ENCODE assay signal across 1 cellular context in the genomic region with DNA sequence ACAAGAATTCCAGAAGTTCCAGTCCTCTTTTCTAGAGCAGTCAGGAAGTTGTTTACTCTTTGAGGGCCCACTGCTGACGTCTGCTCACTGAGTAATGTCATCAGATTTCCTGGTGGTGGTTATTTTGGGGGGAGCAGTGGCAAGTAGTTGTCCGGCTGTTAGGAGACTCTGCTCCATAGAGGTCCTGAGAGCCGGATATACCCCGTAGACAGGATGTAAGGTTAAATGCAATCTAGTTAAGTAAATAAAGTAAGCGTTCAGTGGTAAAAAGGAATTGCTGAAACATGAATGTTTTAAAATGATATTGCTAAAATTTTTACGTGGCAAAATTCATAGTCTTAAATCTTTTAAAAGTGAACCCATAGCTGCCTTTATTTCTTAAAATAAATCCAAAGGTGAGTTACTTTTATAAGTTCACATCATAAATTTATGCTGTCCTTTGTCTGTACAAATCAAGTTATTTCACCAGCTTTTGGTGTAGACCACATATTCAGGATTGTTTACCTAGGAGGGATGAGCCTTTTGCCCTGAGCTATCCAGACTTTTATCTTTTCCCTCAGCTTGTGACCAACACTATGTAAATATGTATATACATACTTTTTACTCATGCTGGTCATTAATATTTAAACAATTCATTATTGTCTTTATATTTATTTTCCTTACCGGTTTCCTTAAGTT.
A peak's percentile ranks its signal among the peaks of the same experiment; 100 is the strongest.
TF ChIP-seq lines count a peak whose summit lies in the region.

No MANE protein-coding gene starts in this region.

TF ChIP-seq in HepG2, 621 proteins besides CTCF, POLR2A, EP300 and RAD21 (continued from another document and continues in another):
- TF ChIP-seq THYN1 (CRISPR knock-in tag; IDR thresholded peaks at IDR 0.05; ENCODE audit: borderline replicate concordance, low read depth) (no peak), TGIF2 (CRISPR knock-in tag; IDR thresholded peaks at IDR 0.05) (no peak), HOXA7 (CRISPR knock-in tag; IDR thresholded peaks at IDR 0.05) (no peak), ZFP1 (CRISPR knock-in tag; IDR thresholded peaks at IDR 0.05) (0 out of 2 replicates have a peak, but pooled peaks have one; percentile 15), SMC3 (IDR thresholded peaks at IDR 0.05; ENCODE audit: low read length) (no peak), ZNF205 (CRISPR knock-in tag; IDR thresholded peaks at IDR 0.05) (no peak), SP1 (IDR thresholded peaks at IDR 0.05) (no peak), SP1 (CRISPR knock-in tag; IDR thresholded peaks at IDR 0.05) (no peak), ZNF562 (CRISPR knock-in tag; IDR thresholded peaks at IDR 0.05; ENCODE audit: borderline replicate concordance) (no peak), ZNF446 (CRISPR knock-in tag; IDR thresholded peaks at IDR 0.05) (no peak), ZNF792 (CRISPR knock-in tag; IDR thresholded peaks at IDR 0.05) (0 out of 2 replicates have a peak, but pooled peaks have one; percentile 39), FIP1L1 (IDR thresholded peaks at IDR 0.05; ENCODE audit: borderline replicate concordance, insufficient read depth, low read depth, low read length) (no peak), GATAD2A (CRISPR knock-in tag; IDR thresholded peaks at IDR 0.05) (peak; percentile 78), SNAPC2 (CRISPR knock-in tag; IDR thresholded peaks at IDR 0.05) (no peak), NFRKB (IDR thresholded peaks at IDR 0.05) (no peak), ZNF224 (CRISPR knock-in tag; IDR thresholded peaks at IDR 0.05) (no peak), DR1 (CRISPR knock-in tag; IDR thresholded peaks at IDR 0.05) (no peak), ZFP36 (IDR thresholded peaks at IDR 0.05; ENCODE audit: borderline replicate concordance, low read depth, low read length, partially characterized antibody) (peak; percentile 60), CREM (IDR thresholded peaks at IDR 0.05) (peak; percentile 78), CREM (CRISPR knock-in tag; IDR thresholded peaks at IDR 0.05) (no peak), GATA4 (IDR thresholded peaks at IDR 0.05; ENCODE audit: borderline replicate concordance, low read depth) (peak; percentile 33; the same call in 1 of the 2 replicates), ZNF839 (CRISPR knock-in tag; IDR thresholded peaks at IDR 0.05; ENCODE audit: borderline replicate concordance) (no peak), FOXK2 (IDR thresholded peaks at IDR 0.05) (0 out of 2 replicates have a peak, but pooled peaks have one; percentile 14), ZNF781 (CRISPR knock-in tag; IDR thresholded peaks at IDR 0.05; ENCODE audit: borderline replicate concordance, not compliant biosample characterization) (no peak), AHR (CRISPR knock-in tag; IDR thresholded peaks at IDR 0.05) (no peak)
- TF ChIP-seq, protein P1, sequence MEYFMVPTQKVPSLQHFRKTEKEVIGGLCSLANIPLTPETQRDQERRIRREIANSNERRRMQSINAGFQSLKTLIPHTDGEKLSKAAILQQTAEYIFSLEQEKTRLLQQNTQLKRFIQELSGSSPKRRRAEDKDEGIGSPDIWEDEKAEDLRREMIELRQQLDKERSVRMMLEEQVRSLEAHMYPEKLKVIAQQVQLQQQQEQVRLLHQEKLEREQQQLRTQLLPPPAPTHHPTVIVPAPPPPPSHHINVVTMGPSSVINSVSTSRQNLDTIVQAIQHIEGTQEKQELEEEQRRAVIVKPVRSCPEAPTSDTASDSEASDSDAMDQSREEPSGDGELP (IDR thresholded peaks at IDR 0.05; ENCODE audit: borderline replicate concordance, low read depth): peak; percentile 27; the same call in 1 of the 2 replicates
- TF ChIP-seq, protein P2, sequence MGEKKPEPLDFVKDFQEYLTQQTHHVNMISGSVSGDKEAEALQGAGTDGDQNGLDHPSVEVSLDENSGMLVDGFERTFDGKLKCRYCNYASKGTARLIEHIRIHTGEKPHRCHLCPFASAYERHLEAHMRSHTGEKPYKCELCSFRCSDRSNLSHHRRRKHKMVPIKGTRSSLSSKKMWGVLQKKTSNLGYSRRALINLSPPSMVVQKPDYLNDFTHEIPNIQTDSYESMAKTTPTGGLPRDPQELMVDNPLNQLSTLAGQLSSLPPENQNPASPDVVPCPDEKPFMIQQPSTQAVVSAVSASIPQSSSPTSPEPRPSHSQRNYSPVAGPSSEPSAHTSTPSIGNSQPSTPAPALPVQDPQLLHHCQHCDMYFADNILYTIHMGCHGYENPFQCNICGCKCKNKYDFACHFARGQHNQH (CRISPR knock-in tag; IDR thresholded peaks at IDR 0.05): peak; percentile 72; the same call in 1 of the 2 replicates
- TF ChIP-seq, protein P3, sequence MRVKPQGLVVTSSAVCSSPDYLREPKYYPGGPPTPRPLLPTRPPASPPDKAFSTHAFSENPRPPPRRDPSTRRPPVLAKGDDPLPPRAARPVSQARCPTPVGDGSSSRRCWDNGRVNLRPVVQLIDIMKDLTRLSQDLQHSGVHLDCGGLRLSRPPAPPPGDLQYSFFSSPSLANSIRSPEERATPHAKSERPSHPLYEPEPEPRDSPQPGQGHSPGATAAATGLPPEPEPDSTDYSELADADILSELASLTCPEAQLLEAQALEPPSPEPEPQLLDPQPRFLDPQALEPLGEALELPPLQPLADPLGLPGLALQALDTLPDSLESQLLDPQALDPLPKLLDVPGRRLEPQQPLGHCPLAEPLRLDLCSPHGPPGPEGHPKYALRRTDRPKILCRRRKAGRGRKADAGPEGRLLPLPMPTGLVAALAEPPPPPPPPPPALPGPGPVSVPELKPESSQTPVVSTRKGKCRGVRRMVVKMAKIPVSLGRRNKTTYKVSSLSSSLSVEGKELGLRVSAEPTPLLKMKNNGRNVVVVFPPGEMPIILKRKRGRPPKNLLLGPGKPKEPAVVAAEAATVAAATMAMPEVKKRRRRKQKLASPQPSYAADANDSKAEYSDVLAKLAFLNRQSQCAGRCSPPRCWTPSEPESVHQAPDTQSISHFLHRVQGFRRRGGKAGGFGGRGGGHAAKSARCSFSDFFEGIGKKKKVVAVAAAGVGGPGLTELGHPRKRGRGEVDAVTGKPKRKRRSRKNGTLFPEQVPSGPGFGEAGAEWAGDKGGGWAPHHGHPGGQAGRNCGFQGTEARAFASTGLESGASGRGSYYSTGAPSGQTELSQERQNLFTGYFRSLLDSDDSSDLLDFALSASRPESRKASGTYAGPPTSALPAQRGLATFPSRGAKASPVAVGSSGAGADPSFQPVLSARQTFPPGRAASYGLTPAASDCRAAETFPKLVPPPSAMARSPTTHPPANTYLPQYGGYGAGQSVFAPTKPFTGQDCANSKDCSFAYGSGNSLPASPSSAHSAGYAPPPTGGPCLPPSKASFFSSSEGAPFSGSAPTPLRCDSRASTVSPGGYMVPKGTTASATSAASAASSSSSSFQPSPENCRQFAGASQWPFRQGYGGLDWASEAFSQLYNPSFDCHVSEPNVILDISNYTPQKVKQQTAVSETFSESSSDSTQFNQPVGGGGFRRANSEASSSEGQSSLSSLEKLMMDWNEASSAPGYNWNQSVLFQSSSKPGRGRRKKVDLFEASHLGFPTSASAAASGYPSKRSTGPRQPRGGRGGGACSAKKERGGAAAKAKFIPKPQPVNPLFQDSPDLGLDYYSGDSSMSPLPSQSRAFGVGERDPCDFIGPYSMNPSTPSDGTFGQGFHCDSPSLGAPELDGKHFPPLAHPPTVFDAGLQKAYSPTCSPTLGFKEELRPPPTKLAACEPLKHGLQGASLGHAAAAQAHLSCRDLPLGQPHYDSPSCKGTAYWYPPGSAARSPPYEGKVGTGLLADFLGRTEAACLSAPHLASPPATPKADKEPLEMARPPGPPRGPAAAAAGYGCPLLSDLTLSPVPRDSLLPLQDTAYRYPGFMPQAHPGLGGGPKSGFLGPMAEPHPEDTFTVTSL (CRISPR knock-in tag; IDR thresholded peaks at IDR 0.05; ENCODE audit: borderline replicate concordance): peak; percentile 83; the same call in 1 of the 2 replicates
- TF ChIP-seq, protein P4, sequence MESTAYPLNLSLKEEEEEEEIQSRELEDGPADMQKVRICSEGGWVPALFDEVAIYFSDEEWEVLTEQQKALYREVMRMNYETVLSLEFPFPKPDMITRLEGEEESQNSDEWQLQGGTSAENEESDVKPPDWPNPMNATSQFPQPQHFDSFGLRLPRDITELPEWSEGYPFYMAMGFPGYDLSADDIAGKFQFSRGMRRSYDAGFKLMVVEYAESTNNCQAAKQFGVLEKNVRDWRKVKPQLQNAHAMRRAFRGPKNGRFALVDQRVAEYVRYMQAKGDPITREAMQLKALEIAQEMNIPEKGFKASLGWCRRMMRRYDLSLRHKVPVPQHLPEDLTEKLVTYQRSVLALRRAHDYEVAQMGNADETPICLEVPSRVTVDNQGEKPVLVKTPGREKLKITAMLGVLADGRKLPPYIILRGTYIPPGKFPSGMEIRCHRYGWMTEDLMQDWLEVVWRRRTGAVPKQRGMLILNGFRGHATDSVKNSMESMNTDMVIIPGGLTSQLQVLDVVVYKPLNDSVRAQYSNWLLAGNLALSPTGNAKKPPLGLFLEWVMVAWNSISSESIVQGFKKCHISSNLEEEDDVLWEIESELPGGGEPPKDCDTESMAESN (CRISPR knock-in tag; conservative IDR thresholded peaks at IDR 0.05): no peak
- TF ChIP-seq, protein P5, sequence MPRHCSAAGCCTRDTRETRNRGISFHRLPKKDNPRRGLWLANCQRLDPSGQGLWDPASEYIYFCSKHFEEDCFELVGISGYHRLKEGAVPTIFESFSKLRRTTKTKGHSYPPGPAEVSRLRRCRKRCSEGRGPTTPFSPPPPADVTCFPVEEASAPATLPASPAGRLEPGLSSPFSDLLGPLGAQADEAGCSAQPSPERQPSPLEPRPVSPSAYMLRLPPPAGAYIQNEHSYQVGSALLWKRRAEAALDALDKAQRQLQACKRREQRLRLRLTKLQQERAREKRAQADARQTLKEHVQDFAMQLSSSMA (CRISPR knock-in tag; IDR thresholded peaks at IDR 0.05): no peak
- TF ChIP-seq, protein P6, sequence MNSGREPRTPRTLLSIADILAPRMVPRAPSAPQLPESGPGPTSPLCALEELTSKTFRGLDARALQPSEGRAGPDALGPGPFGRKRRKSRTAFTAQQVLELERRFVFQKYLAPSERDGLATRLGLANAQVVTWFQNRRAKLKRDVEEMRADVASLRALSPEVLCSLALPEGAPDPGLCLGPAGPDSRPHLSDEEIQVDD (CRISPR knock-in tag; IDR thresholded peaks at IDR 0.05; ENCODE audit: borderline replicate concordance): no peak
- TF ChIP-seq, protein P7, sequence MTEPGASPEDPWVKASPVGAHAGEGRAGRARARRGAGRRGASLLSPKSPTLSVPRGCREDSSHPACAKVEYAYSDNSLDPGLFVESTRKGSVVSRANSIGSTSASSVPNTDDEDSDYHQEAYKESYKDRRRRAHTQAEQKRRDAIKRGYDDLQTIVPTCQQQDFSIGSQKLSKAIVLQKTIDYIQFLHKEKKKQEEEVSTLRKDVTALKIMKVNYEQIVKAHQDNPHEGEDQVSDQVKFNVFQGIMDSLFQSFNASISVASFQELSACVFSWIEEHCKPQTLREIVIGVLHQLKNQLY (CRISPR knock-in tag; IDR thresholded peaks at IDR 0.05): no peak
- TF ChIP-seq, protein P8, sequence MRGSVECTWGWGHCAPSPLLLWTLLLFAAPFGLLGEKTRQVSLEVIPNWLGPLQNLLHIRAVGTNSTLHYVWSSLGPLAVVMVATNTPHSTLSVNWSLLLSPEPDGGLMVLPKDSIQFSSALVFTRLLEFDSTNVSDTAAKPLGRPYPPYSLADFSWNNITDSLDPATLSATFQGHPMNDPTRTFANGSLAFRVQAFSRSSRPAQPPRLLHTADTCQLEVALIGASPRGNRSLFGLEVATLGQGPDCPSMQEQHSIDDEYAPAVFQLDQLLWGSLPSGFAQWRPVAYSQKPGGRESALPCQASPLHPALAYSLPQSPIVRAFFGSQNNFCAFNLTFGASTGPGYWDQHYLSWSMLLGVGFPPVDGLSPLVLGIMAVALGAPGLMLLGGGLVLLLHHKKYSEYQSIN (CRISPR knock-in tag; IDR thresholded peaks at IDR 0.05; ENCODE audit: borderline replicate concordance): no peak
- TF ChIP-seq, protein P9, sequence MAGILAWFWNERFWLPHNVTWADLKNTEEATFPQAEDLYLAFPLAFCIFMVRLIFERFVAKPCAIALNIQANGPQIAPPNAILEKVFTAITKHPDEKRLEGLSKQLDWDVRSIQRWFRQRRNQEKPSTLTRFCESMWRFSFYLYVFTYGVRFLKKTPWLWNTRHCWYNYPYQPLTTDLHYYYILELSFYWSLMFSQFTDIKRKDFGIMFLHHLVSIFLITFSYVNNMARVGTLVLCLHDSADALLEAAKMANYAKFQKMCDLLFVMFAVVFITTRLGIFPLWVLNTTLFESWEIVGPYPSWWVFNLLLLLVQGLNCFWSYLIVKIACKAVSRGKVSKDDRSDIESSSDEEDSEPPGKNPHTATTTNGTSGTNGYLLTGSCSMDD (CRISPR knock-in tag; IDR thresholded peaks at IDR 0.05): no peak
- TF ChIP-seq, protein P10, sequence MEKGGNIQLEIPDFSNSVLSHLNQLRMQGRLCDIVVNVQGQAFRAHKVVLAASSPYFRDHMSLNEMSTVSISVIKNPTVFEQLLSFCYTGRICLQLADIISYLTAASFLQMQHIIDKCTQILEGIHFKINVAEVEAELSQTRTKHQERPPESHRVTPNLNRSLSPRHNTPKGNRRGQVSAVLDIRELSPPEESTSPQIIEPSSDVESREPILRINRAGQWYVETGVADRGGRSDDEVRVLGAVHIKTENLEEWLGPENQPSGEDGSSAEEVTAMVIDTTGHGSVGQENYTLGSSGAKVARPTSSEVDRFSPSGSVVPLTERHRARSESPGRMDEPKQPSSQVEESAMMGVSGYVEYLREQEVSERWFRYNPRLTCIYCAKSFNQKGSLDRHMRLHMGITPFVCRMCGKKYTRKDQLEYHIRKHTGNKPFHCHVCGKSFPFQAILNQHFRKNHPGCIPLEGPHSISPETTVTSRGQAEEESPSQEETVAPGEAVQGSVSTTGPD (CRISPR knock-in tag; IDR thresholded peaks at IDR 0.05): 0 out of 2 replicates have a peak, but pooled peaks have one; percentile 39
- TF ChIP-seq, protein P11, sequence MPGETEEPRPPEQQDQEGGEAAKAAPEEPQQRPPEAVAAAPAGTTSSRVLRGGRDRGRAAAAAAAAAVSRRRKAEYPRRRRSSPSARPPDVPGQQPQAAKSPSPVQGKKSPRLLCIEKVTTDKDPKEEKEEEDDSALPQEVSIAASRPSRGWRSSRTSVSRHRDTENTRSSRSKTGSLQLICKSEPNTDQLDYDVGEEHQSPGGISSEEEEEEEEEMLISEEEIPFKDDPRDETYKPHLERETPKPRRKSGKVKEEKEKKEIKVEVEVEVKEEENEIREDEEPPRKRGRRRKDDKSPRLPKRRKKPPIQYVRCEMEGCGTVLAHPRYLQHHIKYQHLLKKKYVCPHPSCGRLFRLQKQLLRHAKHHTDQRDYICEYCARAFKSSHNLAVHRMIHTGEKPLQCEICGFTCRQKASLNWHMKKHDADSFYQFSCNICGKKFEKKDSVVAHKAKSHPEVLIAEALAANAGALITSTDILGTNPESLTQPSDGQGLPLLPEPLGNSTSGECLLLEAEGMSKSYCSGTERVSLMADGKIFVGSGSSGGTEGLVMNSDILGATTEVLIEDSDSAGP (CRISPR knock-in tag; IDR thresholded peaks at IDR 0.05; ENCODE audit: borderline replicate concordance): no peak
